15 cellular contexts compared by ENCODE assay signal in genomic region chr12:123107926-123108681, GRCh38. TPM values are rescaled to one million over a fixed set of nuclear protein-coding genes. Genes with fewer than 3 reads are reported as not detected.
DNase-seq lines count a peak whose midpoint lies in the region; ATAC-seq and TF ChIP-seq lines count a peak whose summit lies in the region.
"Had no signal": no experiment of that assay in that cellular context is flagged by ENCODE, and none has a peak within 500 bp of the region (broad histone marks: within the 10 kb centered on the region; RNA-seq: fewer than 3 reads in every experiment).

No MANE protein-coding gene starts in this region.

- ATAC-seq in activated CD8-positive, alpha-beta T cell treated with anti-CD3 and anti-CD28 coated beads, Interleukin-2, amount 10 ng/mL, durations not matched to agents 7 days and 5 days: no peak
- ATAC-seq in HG02981 (IDR thresholded peaks at IDR 0.05; ENCODE audit: unreplicated experiment): no peak

- H3K9me3 ChIP-seq in right atrium auricular region (no peaks in the 10 kb centered on the region), spleen (no peaks in the 10 kb centered on the region), transverse colon (no peaks in the 10 kb centered on the region)
- H3K9me3 ChIP-seq: Caco-2, HAP-1 had no signal

- H3K27me3 ChIP-seq in right atrium auricular region (no peaks in the 10 kb centered on the region), spleen (replicated peaks in 1 of 7) (no peaks in the 10 kb centered on the region), transverse colon (no peaks in the 10 kb centered on the region)

- TF ChIP-seq EP300 in transverse colon (IDR thresholded peaks at IDR 0.05; ENCODE audit: low read depth): no peak

- peaks cover 40% of the 10 kb centered on the region for H3K4me1 Mint-ChIP-seq in T-helper 2 cell treated with Interferon-gamma antibody and Interleukin-4, amounts not matched to agents 5 μg/mL and 100 μg/mL, for 36 hours (ENCODE audit: low read depth)
- H3K4me1 Mint-ChIP-seq in activated CD8-positive, alpha-beta T cell treated with anti-CD3 and anti-CD28 coated beads, Interleukin-2, amount 10 ng/mL, durations not matched to agents 7 days and 5 days (ENCODE audit: low read depth): peaks cover 66% of the 10 kb centered on the region

- H3K27ac Mint-ChIP-seq in T-helper 2 cell treated with Interferon-gamma antibody and Interleukin-4, amounts not matched to agents 5 μg/mL and 100 μg/mL, for 36 hours: peak overlapping the region; percentile 97
- H3K27ac Mint-ChIP-seq in activated CD8-positive, alpha-beta T cell treated with anti-CD3 and anti-CD28 coated beads, Interleukin-2, amount 10 ng/mL, durations not matched to agents 7 days and 5 days: peak overlapping the region; percentile 98

- no peak overlapping the region for H3K4me3 ChIP-seq in right atrium auricular region
- no peak overlapping the region for H3K4me3 ChIP-seq in spleen
- H3K4me3 ChIP-seq in transverse colon: no peak overlapping the region
- H3K4me3 ChIP-seq: HAP-1 had no signal

- no peak for DNase-seq in T-helper 2 cell treated with Interferon-gamma antibody and Interleukin-4, amounts not matched to agents 5 μg/mL and 100 μg/mL, for 36 hours (ENCODE audit: low spot score)
- no peak for DNase-seq in T-helper 2 cell
- DNase-seq in activated CD8-positive, alpha-beta T cell treated with anti-CD3 and anti-CD28 coated beads, Interleukin-2, amount 10 ng/mL, durations not matched to agents 7 days and 5 days: no peak
- no peak for DNase-seq in right atrium auricular region (ENCODE audit: low spot score)
- DNase-seq in spleen: no peak
- DNase-seq in G401 (ENCODE audit: low spot score): no peak
- DNase-seq in transverse colon: no peak
- DNase-seq: 8988T; activated T-cell treated with anti-CD3 and anti-CD28 coated beads, Interleukin-2, amount 50 U/mL, for 4 hours; Caco-2; kidney glomerular epithelial cell; WERI-Rb-1 had no signal

- H3K4me1 ChIP-seq in right atrium auricular region (peaks cover 0 to 66% of the 10 kb centered on the region in 2 donors), spleen (peaks cover 21 to 70% (median 47%) of the 10 kb centered on the region in 6 donors), transverse colon (peaks cover 1 to 33% (median 12%) of the 10 kb centered on the region in 4 donors)
- H3K4me1 ChIP-seq: Caco-2, HAP-1 had no signal

- no peak overlapping the region for H3K4me3 Mint-ChIP-seq in T-helper 2 cell treated with Interferon-gamma antibody and Interleukin-4, amounts not matched to agents 5 μg/mL and 100 μg/mL, for 36 hours
- H3K4me3 Mint-ChIP-seq in activated CD8-positive, alpha-beta T cell treated with anti-CD3 and anti-CD28 coated beads, Interleukin-2, amount 10 ng/mL, durations not matched to agents 7 days and 5 days: no peak overlapping the region
- H3K4me3 Mint-ChIP-seq: neural crest cell had no signal

- TF ChIP-seq POLR2A in spleen (IDR thresholded peaks at IDR 0.05) (no peak), transverse colon (IDR thresholded peaks at IDR 0.05) (no peak)

- no peaks in the 10 kb centered on the region for H3K27me3 Mint-ChIP-seq in T-helper 2 cell treated with Interferon-gamma antibody and Interleukin-4, amounts not matched to agents 5 μg/mL and 100 μg/mL, for 36 hours (ENCODE audit: low read depth)
- H3K27me3 Mint-ChIP-seq in activated CD8-positive, alpha-beta T cell treated with anti-CD3 and anti-CD28 coated beads, Interleukin-2, amount 10 ng/mL, durations not matched to agents 7 days and 5 days (ENCODE audit: low read depth): no peaks in the 10 kb centered on the region

- H3K36me3 ChIP-seq in right atrium auricular region (no peaks in the 10 kb centered on the region), spleen (no peaks in the 10 kb centered on the region), transverse colon (no peaks in the 10 kb centered on the region)
- H3K36me3 ChIP-seq: HAP-1, WERI-Rb-1 had no signal

- in situ Hi-C loops in G401 (cut with HindIII; ENCODE audit: low sequenced_read_pairs) (no loop called here), transverse colon (cut with MboI; ENCODE audit: low pct_ligation_motif_present in 1 of 4, low pct_unique_long_range_greater_than_20kb in 1 of 4, low sequenced_read_pairs in 3 of 4) (no loop called here)

- no peak for TF ChIP-seq CTCF in right atrium auricular region (IDR thresholded peaks at IDR 0.05)
- TF ChIP-seq CTCF in spleen (IDR thresholded peaks at IDR 0.05 in 8 of 11, conservative IDR thresholded peaks at IDR 0.05 in 3 of 11): no peak
- TF ChIP-seq CTCF in transverse colon (IDR thresholded peaks at IDR 0.05): no peak

- intact Hi-C loops in spleen (cut with DNase I; ENCODE audit: low total_unique reads): no loop called here
- intact Hi-C loops in transverse colon (cut with DNase I; ENCODE audit: low total_unique reads): no loop called here

- POLR2A ChIA-PET in activated CD8-positive, alpha-beta T cell treated with anti-CD3 and anti-CD28 coated beads, Interleukin-2, amount 10 ng/mL, durations not matched to agents 7 days and 5 days (lab: Charles Lee): interaction anchor here (1.3 to 2.8 kb wide), 7 partner anchors 12 to 125 kb away, joined by 3 to 30 read pairs (median 8); partner anchors contain the start of genes MPHOSPH9 and MTRFR

- peaks cover 18% of the 10 kb centered on the region for H3K36me3 Mint-ChIP-seq in T-helper 2 cell treated with Interferon-gamma antibody and Interleukin-4, amounts not matched to agents 5 μg/mL and 100 μg/mL, for 36 hours (ENCODE audit: low read depth)
- peaks cover 31% of the 10 kb centered on the region for H3K36me3 Mint-ChIP-seq in activated CD8-positive, alpha-beta T cell treated with anti-CD3 and anti-CD28 coated beads, Interleukin-2, amount 10 ng/mL, durations not matched to agents 7 days and 5 days (ENCODE audit: low read depth)

- CTCF ChIA-PET in activated CD8-positive, alpha-beta T cell treated with anti-CD3 and anti-CD28 coated beads, Interleukin-2, amount 10 ng/mL, durations not matched to agents 7 days and 5 days (lab: Charles Lee): interaction anchor here (1.2 to 4.9 kb wide), 7 partner anchors 11 to 65 kb away, joined by 4 to 28 read pairs (median 7); no protein-coding TSS in a partner anchor

- no peaks in the 10 kb centered on the region for H3K9me3 Mint-ChIP-seq in T-helper 2 cell treated with Interferon-gamma antibody and Interleukin-4, amounts not matched to agents 5 μg/mL and 100 μg/mL, for 36 hours
- H3K9me3 Mint-ChIP-seq in activated CD8-positive, alpha-beta T cell treated with anti-CD3 and anti-CD28 coated beads, Interleukin-2, amount 10 ng/mL, durations not matched to agents 7 days and 5 days (ENCODE audit: insufficient read depth): no peaks in the 10 kb centered on the region
- H3K9me3 Mint-ChIP-seq: activated T-cell treated with anti-CD3 and anti-CD28 coated beads, Interleukin-2, amount 50 U/mL, for 4 hours; neural crest cell had no signal

- H3K27ac ChIP-seq in right atrium auricular region: peak overlapping the region; percentile 63 to 87
- H3K27ac ChIP-seq in spleen: peak overlapping the region in 5 of 8 donors; percentile 51 to 87 (median 77)
- peak overlapping the region in 2 of 4 donors; percentile 30 to 32 for H3K27ac ChIP-seq in transverse colon
- H3K27ac ChIP-seq: WERI-Rb-1 had no signal

- WGBS in spleen, 5 donors: 78 to 85% (median 80%) methylated on average over 13 of the region's 13 CpGs
- WGBS in transverse colon (ENCODE audit: low coverage in 1 of 2), 2 donors: 82 to 92% methylated on average over 7 to 13 of the region's 13 CpGs

RNA-seq across cellular contexts. Expression of gene PITPNM2, which starts 42.8 kb away (rescaled TPM):
- total RNA-seq in activated CD8-positive, alpha-beta T cell treated with anti-CD3 and anti-CD28 coated beads, Interleukin-2, amount 10 ng/mL, durations not matched to agents 7 days and 5 days: 10 to 100 TPM; 17.7 to 18.3 TPM
- total RNA-seq in right atrium auricular region (10 to 100 TPM in 1 of 2 donors, 1 to 10 TPM in 1; 9.4 to 10.5 TPM), spleen (10 to 100 TPM in 4 of 7 donors, 1 to 10 TPM in 3; 7.1 to 23.7 (median 13.9) TPM), transverse colon (10 to 100 TPM; 10.5 to 19.8 (median 14.3) TPM)
- polyA plus RNA-seq in spleen: 1 to 10 TPM; 2.2 to 5.2 (median 2.3) TPM
- total RNA-seq in G401 (2014; rRNA removed; shearing (Covaris generic)): 0.06 and 1.9 TPM in 2 replicates
